In the genomic region with DNA sequence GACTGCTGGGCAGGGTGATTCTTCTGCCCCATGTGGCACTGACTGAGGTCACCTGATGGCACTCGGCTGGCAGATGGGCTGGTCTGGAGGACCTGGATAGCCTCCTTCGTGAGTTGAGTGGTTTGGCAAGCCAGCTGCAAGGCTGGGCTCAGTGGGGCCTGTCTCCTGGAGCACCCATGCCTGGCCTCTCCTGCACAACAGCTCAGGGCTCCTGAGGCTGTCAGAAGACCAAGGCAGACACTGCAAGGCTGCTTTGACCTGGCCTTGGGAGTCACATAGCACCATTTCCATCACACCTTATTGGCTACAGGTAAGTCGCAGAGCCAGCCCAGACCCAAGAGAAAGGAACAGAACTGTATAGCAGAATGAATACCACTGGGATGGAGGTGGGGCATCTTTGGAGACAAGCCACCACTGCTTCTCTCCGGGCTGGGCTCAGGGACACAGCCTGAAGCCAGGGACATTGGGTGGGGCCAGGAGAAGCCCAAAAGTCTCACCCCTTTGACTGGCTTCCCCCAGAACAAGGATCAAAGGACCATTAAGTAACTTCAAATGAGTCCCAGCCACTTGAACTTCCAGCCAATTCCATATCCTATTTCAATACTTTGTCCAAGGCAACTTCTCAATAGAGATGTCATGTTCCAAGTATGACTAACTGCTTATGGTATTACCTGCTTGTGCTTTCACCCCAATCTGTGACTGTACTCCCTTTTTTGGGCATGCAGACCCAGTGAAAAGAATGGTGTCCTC, we compare ENCODE assay signal across 1 cellular context.
TF ChIP-seq lines count a peak whose summit lies in the region.

No MANE protein-coding gene starts in this region.

TF ChIP-seq in K562, 482 proteins besides CTCF, POLR2A, EP300 and RAD21 (continued from another document):
- no peak for TF ChIP-seq HOMEZ (CRISPR knock-in tag; IDR thresholded peaks at IDR 0.05)
- no peak for TF ChIP-seq TAL1 (IDR thresholded peaks at IDR 0.05)
- TF ChIP-seq MEF2D (tag; conservative IDR thresholded peaks at IDR 0.05; ENCODE audit: low read depth), result no peak
- TF ChIP-seq MTF1 (CRISPR knock-in tag; IDR thresholded peaks at IDR 0.05; ENCODE audit: borderline replicate concordance), result no peak
- TF ChIP-seq SNRNP70 (optimal IDR thresholded peaks at IDR 0.05; ENCODE audit: low read depth, low read length), result no peak
TF ChIP-seq in K562: peak in this region for 0.
